1 cellular context compared by ENCODE assay signal in the genomic region with DNA sequence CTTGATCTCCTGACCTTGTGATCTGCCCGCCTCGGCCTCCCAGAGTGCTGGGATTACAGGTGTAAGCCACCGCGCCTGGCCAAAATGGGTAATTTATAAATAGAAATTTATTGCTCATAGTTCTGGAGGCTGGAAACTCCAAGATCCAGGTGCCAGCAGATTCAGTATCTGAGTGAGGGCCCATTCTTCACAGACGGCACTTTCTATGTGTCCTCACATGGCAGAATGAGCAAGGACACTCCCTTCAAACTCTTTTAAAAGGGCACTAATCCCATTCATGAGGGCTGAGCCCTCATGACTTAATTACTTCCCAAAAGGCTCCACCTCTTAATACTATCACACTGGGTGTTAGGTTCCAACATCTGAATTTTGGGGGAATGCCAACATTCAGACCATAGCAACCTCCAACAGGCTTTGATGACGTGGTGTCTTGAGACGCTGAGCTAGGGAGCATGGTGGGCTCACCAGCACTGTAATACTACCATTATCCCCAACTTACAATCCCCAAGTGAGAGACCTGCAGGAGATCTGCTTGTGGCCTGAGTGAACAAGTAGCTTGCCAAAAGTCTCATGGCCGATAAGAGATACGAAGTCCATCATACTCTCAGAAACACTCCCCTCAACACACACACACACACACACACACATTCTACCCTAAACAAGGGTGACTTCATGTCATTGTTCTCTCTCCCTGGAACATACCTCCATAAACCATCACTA.
TF ChIP-seq lines count a peak whose summit lies in the region.

No MANE protein-coding gene starts in this region.

TF ChIP-seq in HEK293, 187 proteins besides CTCF, POLR2A, EP300 and RAD21 (continued from another document):
- TF ChIP-seq, protein P1, sequence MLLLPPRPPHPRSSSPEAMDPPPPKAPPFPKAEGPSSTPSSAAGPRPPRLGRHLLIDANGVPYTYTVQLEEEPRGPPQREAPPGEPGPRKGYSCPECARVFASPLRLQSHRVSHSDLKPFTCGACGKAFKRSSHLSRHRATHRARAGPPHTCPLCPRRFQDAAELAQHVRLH (tag by site-specific recombination; IDR thresholded peaks at IDR 0.05) = peak; percentile 72
- no peak for TF ChIP-seq ZNF548 (tag by site-specific recombination; IDR thresholded peaks at IDR 0.05)
- no peak for TF ChIP-seq ZNF155 (tag by site-specific recombination; IDR thresholded peaks at IDR 0.05)
- peak; percentile 13; the same call in 1 of the 2 replicates for TF ChIP-seq ZNF623 (tag by site-specific recombination; IDR thresholded peaks at IDR 0.05)
- 0 out of 2 replicates have a peak, but pooled peaks have one; percentile 15 for TF ChIP-seq ZEB2 (tag by site-specific recombination; IDR thresholded peaks at IDR 0.05)
- peak; percentile 80 for TF ChIP-seq ZNF629 (tag by site-specific recombination; IDR thresholded peaks at IDR 0.05)
- no peak for TF ChIP-seq ZNF354C (tag by site-specific recombination; IDR thresholded peaks at IDR 0.05; ENCODE audit: borderline replicate concordance, low read depth)
- TF ChIP-seq ZNF391 (tag by site-specific recombination; IDR thresholded peaks at IDR 0.05; ENCODE audit: borderline replicate concordance, low read depth) = peak; percentile 64; the same call in 1 of the 2 replicates
- no peak for TF ChIP-seq ZNF175 (tag by site-specific recombination; IDR thresholded peaks at IDR 0.05)
- TF ChIP-seq MZF1 (tag by site-specific recombination; IDR thresholded peaks at IDR 0.05; ENCODE audit: borderline replicate concordance) = peak; percentile 93
- peak; percentile 67 for TF ChIP-seq SCRT1 (tag by site-specific recombination; IDR thresholded peaks at IDR 0.05; ENCODE audit: borderline replicate concordance)
- 0 out of 2 replicates have a peak, but pooled peaks have one; percentile 28 for TF ChIP-seq KLF9 (tag by site-specific recombination; IDR thresholded peaks at IDR 0.05; ENCODE audit: low read depth)
- no peak for TF ChIP-seq ZNF776 (tag by site-specific recombination; IDR thresholded peaks at IDR 0.05; ENCODE audit: borderline replicate concordance)
- peak; percentile 71 for TF ChIP-seq ZNF366 (tag by site-specific recombination; conservative IDR thresholded peaks at IDR 0.05)
- TF ChIP-seq, protein P2, sequence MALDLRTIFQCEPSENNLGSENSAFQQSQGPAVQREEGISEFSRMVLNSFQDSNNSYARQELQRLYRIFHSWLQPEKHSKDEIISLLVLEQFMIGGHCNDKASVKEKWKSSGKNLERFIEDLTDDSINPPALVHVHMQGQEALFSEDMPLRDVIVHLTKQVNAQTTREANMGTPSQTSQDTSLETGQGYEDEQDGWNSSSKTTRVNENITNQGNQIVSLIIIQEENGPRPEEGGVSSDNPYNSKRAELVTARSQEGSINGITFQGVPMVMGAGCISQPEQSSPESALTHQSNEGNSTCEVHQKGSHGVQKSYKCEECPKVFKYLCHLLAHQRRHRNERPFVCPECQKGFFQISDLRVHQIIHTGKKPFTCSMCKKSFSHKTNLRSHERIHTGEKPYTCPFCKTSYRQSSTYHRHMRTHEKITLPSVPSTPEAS (tag by site-specific recombination; IDR thresholded peaks at IDR 0.05) = peak; percentile 49; the same call in 1 of the 2 replicates
- TF ChIP-seq SCRT2 (tag by site-specific recombination; IDR thresholded peaks at IDR 0.05) = peak; percentile 25; the same call in 1 of the 2 replicates
- 0 out of 2 replicates have a peak, but pooled peaks have one; percentile 36 for TF ChIP-seq FEZF1 (tag by site-specific recombination; IDR thresholded peaks at IDR 0.05)
- 0 out of 2 replicates have a peak, but pooled peaks have one; percentile 42 for TF ChIP-seq YY2 (tag by site-specific recombination; IDR thresholded peaks at IDR 0.05)
- TF ChIP-seq, protein P3, sequence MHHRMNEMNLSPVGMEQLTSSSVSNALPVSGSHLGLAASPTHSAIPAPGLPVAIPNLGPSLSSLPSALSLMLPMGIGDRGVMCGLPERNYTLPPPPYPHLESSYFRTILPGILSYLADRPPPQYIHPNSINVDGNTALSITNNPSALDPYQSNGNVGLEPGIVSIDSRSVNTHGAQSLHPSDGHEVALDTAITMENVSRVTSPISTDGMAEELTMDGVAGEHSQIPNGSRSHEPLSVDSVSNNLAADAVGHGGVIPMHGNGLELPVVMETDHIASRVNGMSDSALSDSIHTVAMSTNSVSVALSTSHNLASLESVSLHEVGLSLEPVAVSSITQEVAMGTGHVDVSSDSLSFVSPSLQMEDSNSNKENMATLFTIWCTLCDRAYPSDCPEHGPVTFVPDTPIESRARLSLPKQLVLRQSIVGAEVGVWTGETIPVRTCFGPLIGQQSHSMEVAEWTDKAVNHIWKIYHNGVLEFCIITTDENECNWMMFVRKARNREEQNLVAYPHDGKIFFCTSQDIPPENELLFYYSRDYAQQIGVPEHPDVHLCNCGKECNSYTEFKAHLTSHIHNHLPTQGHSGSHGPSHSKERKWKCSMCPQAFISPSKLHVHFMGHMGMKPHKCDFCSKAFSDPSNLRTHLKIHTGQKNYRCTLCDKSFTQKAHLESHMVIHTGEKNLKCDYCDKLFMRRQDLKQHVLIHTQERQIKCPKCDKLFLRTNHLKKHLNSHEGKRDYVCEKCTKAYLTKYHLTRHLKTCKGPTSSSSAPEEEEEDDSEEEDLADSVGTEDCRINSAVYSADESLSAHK (tag by site-specific recombination; IDR thresholded peaks at IDR 0.05) = peak; percentile 14; the same call in 1 of the 2 replicates
- TF ChIP-seq ZNF660 (tag by site-specific recombination; IDR thresholded peaks at IDR 0.05) = no peak
- peak; percentile 80 for TF ChIP-seq ZBTB48 (tag by site-specific recombination; IDR thresholded peaks at IDR 0.05)
- peak; percentile 72 for TF ChIP-seq SP7 (tag by site-specific recombination; IDR thresholded peaks at IDR 0.05)
- TF ChIP-seq ZXDB (tag by site-specific recombination; IDR thresholded peaks at IDR 0.05) = peak; percentile 76
- TF ChIP-seq ZNF19 (tag by site-specific recombination; IDR thresholded peaks at IDR 0.05; ENCODE audit: low read depth) = no peak
- TF ChIP-seq MEIS1 (CRISPR knock-in tag; IDR thresholded peaks at IDR 0.05; ENCODE audit: borderline replicate concordance) = no peak
- TF ChIP-seq ZNF2 (tag by site-specific recombination; IDR thresholded peaks at IDR 0.05) = 0 out of 2 replicates have a peak, but pooled peaks have one; percentile 21
- TF ChIP-seq, protein P4, sequence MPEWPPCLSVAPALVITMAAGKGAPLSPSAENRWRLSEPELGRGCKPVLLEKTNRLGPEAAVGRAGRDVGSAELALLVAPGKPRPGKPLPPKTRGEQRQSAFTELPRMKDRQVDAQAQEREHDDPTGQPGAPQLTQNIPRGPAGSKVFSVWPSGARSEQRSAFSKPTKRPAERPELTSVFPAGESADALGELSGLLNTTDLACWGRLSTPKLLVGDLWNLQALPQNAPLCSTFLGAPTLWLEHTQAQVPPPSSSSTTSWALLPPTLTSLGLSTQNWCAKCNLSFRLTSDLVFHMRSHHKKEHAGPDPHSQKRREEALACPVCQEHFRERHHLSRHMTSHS (tag by site-specific recombination; IDR thresholded peaks at IDR 0.05) = no peak
- no peak for TF ChIP-seq ZNF555 (tag by site-specific recombination; conservative IDR thresholded peaks at IDR 0.05)
- TF ChIP-seq ZBTB8A (tag by site-specific recombination; IDR thresholded peaks at IDR 0.05) = 0 out of 2 replicates have a peak, but pooled peaks have one; percentile 29
- TF ChIP-seq, protein P5, sequence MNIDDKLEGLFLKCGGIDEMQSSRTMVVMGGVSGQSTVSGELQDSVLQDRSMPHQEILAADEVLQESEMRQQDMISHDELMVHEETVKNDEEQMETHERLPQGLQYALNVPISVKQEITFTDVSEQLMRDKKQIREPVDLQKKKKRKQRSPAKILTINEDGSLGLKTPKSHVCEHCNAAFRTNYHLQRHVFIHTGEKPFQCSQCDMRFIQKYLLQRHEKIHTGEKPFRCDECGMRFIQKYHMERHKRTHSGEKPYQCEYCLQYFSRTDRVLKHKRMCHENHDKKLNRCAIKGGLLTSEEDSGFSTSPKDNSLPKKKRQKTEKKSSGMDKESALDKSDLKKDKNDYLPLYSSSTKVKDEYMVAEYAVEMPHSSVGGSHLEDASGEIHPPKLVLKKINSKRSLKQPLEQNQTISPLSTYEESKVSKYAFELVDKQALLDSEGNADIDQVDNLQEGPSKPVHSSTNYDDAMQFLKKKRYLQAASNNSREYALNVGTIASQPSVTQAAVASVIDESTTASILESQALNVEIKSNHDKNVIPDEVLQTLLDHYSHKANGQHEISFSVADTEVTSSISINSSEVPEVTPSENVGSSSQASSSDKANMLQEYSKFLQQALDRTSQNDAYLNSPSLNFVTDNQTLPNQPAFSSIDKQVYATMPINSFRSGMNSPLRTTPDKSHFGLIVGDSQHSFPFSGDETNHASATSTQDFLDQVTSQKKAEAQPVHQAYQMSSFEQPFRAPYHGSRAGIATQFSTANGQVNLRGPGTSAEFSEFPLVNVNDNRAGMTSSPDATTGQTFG (tag by site-specific recombination; IDR thresholded peaks at IDR 0.05; ENCODE audit: borderline replicate concordance) = peak; percentile 54; the same call in 1 of the 2 replicates
- TF ChIP-seq, protein P6, sequence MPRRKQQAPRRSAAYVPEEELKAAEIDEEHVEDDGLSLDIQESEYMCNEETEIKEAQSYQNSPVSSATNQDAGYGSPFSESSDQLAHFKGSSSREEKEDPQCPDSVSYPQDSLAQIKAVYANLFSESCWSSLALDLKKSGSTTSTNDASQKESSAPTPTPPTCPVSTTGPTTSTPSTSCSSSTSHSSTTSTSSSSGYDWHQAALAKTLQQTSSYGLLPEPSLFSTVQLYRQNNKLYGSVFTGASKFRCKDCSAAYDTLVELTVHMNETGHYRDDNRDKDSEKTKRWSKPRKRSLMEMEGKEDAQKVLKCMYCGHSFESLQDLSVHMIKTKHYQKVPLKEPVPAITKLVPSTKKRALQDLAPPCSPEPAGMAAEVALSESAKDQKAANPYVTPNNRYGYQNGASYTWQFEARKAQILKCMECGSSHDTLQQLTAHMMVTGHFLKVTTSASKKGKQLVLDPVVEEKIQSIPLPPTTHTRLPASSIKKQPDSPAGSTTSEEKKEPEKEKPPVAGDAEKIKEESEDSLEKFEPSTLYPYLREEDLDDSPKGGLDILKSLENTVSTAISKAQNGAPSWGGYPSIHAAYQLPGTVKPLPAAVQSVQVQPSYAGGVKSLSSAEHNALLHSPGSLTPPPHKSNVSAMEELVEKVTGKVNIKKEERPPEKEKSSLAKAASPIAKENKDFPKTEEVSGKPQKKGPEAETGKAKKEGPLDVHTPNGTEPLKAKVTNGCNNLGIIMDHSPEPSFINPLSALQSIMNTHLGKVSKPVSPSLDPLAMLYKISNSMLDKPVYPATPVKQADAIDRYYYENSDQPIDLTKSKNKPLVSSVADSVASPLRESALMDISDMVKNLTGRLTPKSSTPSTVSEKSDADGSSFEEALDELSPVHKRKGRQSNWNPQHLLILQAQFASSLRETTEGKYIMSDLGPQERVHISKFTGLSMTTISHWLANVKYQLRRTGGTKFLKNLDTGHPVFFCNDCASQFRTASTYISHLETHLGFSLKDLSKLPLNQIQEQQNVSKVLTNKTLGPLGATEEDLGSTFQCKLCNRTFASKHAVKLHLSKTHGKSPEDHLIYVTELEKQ (tag by site-specific recombination; IDR thresholded peaks at IDR 0.05; ENCODE audit: borderline replicate concordance) = peak; percentile 37; the same call in 1 of the 2 replicates
- no peak for TF ChIP-seq ZNF791 (tag by site-specific recombination; IDR thresholded peaks at IDR 0.05)
- no peak for TF ChIP-seq IKZF3 (tag by site-specific recombination; IDR thresholded peaks at IDR 0.05)
- TF ChIP-seq, protein P7, sequence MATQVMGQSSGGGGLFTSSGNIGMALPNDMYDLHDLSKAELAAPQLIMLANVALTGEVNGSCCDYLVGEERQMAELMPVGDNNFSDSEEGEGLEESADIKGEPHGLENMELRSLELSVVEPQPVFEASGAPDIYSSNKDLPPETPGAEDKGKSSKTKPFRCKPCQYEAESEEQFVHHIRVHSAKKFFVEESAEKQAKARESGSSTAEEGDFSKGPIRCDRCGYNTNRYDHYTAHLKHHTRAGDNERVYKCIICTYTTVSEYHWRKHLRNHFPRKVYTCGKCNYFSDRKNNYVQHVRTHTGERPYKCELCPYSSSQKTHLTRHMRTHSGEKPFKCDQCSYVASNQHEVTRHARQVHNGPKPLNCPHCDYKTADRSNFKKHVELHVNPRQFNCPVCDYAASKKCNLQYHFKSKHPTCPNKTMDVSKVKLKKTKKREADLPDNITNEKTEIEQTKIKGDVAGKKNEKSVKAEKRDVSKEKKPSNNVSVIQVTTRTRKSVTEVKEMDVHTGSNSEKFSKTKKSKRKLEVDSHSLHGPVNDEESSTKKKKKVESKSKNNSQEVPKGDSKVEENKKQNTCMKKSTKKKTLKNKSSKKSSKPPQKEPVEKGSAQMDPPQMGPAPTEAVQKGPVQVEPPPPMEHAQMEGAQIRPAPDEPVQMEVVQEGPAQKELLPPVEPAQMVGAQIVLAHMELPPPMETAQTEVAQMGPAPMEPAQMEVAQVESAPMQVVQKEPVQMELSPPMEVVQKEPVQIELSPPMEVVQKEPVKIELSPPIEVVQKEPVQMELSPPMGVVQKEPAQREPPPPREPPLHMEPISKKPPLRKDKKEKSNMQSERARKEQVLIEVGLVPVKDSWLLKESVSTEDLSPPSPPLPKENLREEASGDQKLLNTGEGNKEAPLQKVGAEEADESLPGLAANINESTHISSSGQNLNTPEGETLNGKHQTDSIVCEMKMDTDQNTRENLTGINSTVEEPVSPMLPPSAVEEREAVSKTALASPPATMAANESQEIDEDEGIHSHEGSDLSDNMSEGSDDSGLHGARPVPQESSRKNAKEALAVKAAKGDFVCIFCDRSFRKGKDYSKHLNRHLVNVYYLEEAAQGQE (tag by site-specific recombination; IDR thresholded peaks at IDR 0.05) = no peak
- TF ChIP-seq, protein P8, sequence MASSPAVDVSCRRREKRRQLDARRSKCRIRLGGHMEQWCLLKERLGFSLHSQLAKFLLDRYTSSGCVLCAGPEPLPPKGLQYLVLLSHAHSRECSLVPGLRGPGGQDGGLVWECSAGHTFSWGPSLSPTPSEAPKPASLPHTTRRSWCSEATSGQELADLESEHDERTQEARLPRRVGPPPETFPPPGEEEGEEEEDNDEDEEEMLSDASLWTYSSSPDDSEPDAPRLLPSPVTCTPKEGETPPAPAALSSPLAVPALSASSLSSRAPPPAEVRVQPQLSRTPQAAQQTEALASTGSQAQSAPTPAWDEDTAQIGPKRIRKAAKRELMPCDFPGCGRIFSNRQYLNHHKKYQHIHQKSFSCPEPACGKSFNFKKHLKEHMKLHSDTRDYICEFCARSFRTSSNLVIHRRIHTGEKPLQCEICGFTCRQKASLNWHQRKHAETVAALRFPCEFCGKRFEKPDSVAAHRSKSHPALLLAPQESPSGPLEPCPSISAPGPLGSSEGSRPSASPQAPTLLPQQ (tag by site-specific recombination; IDR thresholded peaks at IDR 0.05) = 0 out of 2 replicates have a peak, but pooled peaks have one; percentile 22
- TF ChIP-seq ZNF561 (tag by site-specific recombination; IDR thresholded peaks at IDR 0.05; ENCODE audit: borderline replicate concordance) = 0 out of 2 replicates have a peak, but pooled peaks have one; percentile 20
TF ChIP-seq in HEK293: peak in this region for 33.
